In genomic region chr11:27868226-27868625, GRCh38 we compare ENCODE assay signal across 17 cellular contexts.
"Had no signal": no experiment of that assay in that cellular context is flagged by ENCODE, and none has a peak within 500 bp of the region (broad histone marks: within the 10 kb centered on the region; RNA-seq: fewer than 3 reads in every experiment).

No MANE protein-coding gene starts in this region.

- ATAC-seq: effector memory CD8-positive, alpha-beta T cell; foreskin keratinocyte; left colon; natural killer cell; pancreas; right cardiac atrium; stimulated activated effector memory CD8-positive, alpha-beta T cell treated with anti-CD3 and anti-CD28 coated beads, Interleukin-12 subunit alpha, Interleukin-12 subunit beta, amount 100 ng/mL, for 72 hours; stimulated activated naive CD8-positive, alpha-beta T cell treated with anti-CD3 and anti-CD28 coated beads, Interleukin-15, Interleukin-2, amounts not matched to agents 100 U/mL and 50 U/mL, for 24 hours had no signal

- H3K4me3 ChIP-seq: esophagus muscularis mucosa, pancreas, suprapubic skin, thyroid gland had no signal

- DNase-seq: effector memory CD8-positive, alpha-beta T cell; foreskin keratinocyte; immature natural killer cell; kidney; left colon; natural killer cell; occipital lobe; pancreas; right cardiac atrium; stimulated activated CD4-positive, alpha-beta T cell treated with anti-CD3 and anti-CD28 coated beads, Interleukin-4, amount 100 ng/mL, for 1 hour; stimulated activated CD8-positive, alpha-beta memory T cell treated with anti-CD3 and anti-CD28 coated beads, Interleukin-4, amount 100 ng/mL, for 48 hours; stimulated activated naive CD8-positive, alpha-beta T cell treated with anti-CD3 and anti-CD28 coated beads, Interleukin-15, Interleukin-2, amounts not matched to agents 100 U/mL and 50 U/mL, for 24 hours; thyroid gland had no signal

- H3K27ac ChIP-seq: epithelial cell of prostate, esophagus muscularis mucosa, foreskin keratinocyte, pancreas, suprapubic skin, thyroid gland had no signal

- H3K27me3 ChIP-seq: pancreas, suprapubic skin, thyroid gland had no signal

- H3K36me3 ChIP-seq: esophagus muscularis mucosa, pancreas, suprapubic skin, thyroid gland had no signal

- H3K4me1 ChIP-seq: esophagus muscularis mucosa, foreskin keratinocyte, suprapubic skin had no signal
